ENCODE assay signal across 11 cellular contexts in the genomic region with DNA sequence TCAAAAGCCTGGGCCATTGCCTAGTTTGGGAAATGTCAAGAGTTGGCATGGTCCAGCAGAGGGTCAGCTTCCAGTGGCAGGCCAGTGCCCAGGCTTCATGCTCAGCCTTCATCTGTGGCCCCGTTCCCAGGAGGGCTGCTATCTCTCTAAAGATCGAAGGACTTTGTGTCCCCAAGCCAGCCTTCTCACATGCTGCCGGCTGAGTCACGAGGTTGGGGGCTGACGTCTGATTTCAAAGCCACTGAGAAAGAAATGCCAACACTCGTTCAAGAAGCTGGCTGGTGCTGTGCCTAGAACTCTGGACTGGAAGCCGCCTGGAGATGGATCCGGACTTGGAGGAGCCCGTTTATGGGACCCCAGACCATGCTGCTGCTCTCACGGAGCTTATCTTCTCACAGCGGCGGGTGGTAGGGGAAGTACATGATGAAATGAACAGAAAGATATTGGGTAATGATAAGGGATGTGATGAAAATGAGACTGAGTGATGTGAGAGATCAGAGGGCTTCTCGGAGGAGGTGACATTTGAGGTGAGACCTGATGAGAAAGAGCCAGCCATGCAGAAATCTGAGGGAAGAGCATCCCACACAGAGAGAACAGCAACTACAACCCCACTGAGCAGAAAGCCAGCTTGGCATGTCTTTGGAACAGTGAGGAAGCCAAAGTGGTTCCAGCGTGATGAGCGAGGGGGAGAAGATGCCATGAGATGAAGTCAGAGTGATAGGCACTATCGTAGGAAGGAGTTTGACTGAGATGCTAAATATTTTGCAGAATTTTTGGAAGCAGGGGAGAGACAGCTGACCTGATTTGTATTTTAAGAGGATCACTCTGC. TPM values are rescaled to one million over a fixed set of nuclear protein-coding genes. Genes with fewer than 3 reads are reported as not detected.
DNase-seq lines count a peak whose midpoint lies in the region; ATAC-seq and TF ChIP-seq lines count a peak whose summit lies in the region.
"Had no signal": no experiment of that assay in that cellular context is flagged by ENCODE, and none has a peak within 500 bp of the region (broad histone marks: within the 10 kb centered on the region; RNA-seq: fewer than 3 reads in every experiment).

No MANE protein-coding gene starts in this region.

- TF ChIP-seq RAD21 in SK-N-SH (IDR thresholded peaks at IDR 0.05; ENCODE audit: low read length): no peak

- no peaks in the 10 kb centered on the region for H3F3A ChIP-seq in SK-N-SH (replicated peaks; ENCODE audit: insufficient read depth)

- H3K9me3 ChIP-seq in SK-N-SH (no peaks in the 10 kb centered on the region), transverse colon (no peaks in the 10 kb centered on the region)

- POLR2A ChIA-PET in SK-N-SH (lab: Yijun Ruan, JAX): interaction anchor here (0.9 to 1.9 kb wide), 3 partner anchors 27 to 293 kb away, joined by 3 to 8 read pairs (median 3); a partner anchor contains a TSS

- no peak for TF ChIP-seq POLR2A in transverse colon (IDR thresholded peaks at IDR 0.05)

- H3K36me3 ChIP-seq in SK-N-SH (replicated peaks in 1 of 2; ENCODE audit: control insufficient read depth in 1 of 2, insufficient read depth in 2 of 2, low read length in 1 of 2): no peaks in the 10 kb centered on the region
- H3K36me3 ChIP-seq in transverse colon: no peaks in the 10 kb centered on the region

- H3K27me3 ChIP-seq in SK-N-SH (ENCODE audit: insufficient read depth): no peaks in the 10 kb centered on the region
- no peaks in the 10 kb centered on the region for H3K27me3 ChIP-seq in transverse colon

- DNase-seq in SK-N-SH (no peak), foreskin fibroblast (peak; percentile 14 to 49), transverse colon (peak; percentile 18), SIG-M5 treated with dmso at 0.1 percent for 504 hours (lab: John Stamatoyannopoulos, UW; ENCODE audit: unreplicated experiment) (no peak), NCI-H1694 treated with DMSO at 0.1 percent for 48 hours (lab: John Stamatoyannopoulos, UW) (no peak)
- DNase-seq: NCI-H1694 had no signal

- no peak for ATAC-seq in HG02870 (IDR thresholded peaks at IDR 0.05; ENCODE audit: unreplicated experiment)
- no peak for ATAC-seq in HG03521 (IDR thresholded peaks at IDR 0.05; ENCODE audit: unreplicated experiment)
- ATAC-seq: activated T-helper 17 cell treated with anti-CD3 and anti-CD28 coated beads, Interleukin-2, amount 50 U/mL, for 72 hours had no signal

- peaks cover 2% of the 10 kb centered on the region for H3K9me3 Mint-ChIP-seq in nephron

- peaks cover 66% of the 10 kb centered on the region for H3K4me1 Mint-ChIP-seq in nephron
- H3K4me1 Mint-ChIP-seq: activated T-helper 17 cell treated with anti-CD3 and anti-CD28 coated beads, Interleukin-2, amount 50 U/mL, for 72 hours had no signal

- H2AFZ ChIP-seq in SK-N-SH (ENCODE audit: low read depth): peak overlapping the region; percentile 75

- no peaks in the 10 kb centered on the region for H3K36me3 Mint-ChIP-seq in nephron (ENCODE audit: low read depth)

- peaks cover 21% of the 10 kb centered on the region for H3K27me3 Mint-ChIP-seq in nephron (ENCODE audit: low read depth)

- peak overlapping the region; percentile 20 to 91 (median 67) for H3K27ac Mint-ChIP-seq in nephron
- H3K27ac Mint-ChIP-seq: activated T-helper 17 cell treated with anti-CD3 and anti-CD28 coated beads, Interleukin-2, amount 50 U/mL, for 72 hours had no signal

- no peaks in the 10 kb centered on the region for H3K79me2 ChIP-seq in SK-N-SH (ENCODE audit: insufficient read depth)

- no peak overlapping the region for H3K4me3 ChIP-seq in SK-N-SH (ENCODE audit: low read depth in 2 of 2, low read length in 1 of 2)
- H3K4me3 ChIP-seq in foreskin fibroblast (ENCODE audit: low read depth in 1 of 2, low read length in 2 of 2): no peak overlapping the region
- H3K4me3 ChIP-seq in transverse colon: no peak overlapping the region

- H3K9me2 ChIP-seq in SK-N-SH: no peaks in the 10 kb centered on the region

- H4K20me1 ChIP-seq in SK-N-SH (ENCODE audit: insufficient read depth): no peaks in the 10 kb centered on the region

- no peak for TF ChIP-seq EP300 in SK-N-SH (IDR thresholded peaks at IDR 0.05; ENCODE audit: borderline replicate concordance in 1 of 2, low read depth in 1 of 2, low read length in 1 of 2)
- TF ChIP-seq EP300 in transverse colon (IDR thresholded peaks at IDR 0.05; ENCODE audit: low read depth): no peak

- TF ChIP-seq CTCF in SK-N-SH (IDR thresholded peaks at IDR 0.05) (no peak), foreskin fibroblast (IDR thresholded peaks at IDR 0.05; ENCODE audit: low read depth, low read length) (no peak), nephron (IDR thresholded peaks at IDR 0.05; ENCODE audit: unreplicated experiment in 3 of 3) (no peak), transverse colon (IDR thresholded peaks at IDR 0.05) (no peak)

- in situ Hi-C loops in transverse colon (cut with MboI; ENCODE audit: low pct_ligation_motif_present in 1 of 4, low pct_unique_long_range_greater_than_20kb in 1 of 4, low sequenced_read_pairs in 3 of 4): no loop called here

- CTCF ChIA-PET in SK-N-SH (lab: Yijun Ruan, JAX): interaction anchor here (0.8 to 2.0 kb wide), 6 partner anchors 8 to 254 kb away, joined by 3 to 7 read pairs (median 4); no protein-coding TSS in a partner anchor

- peak overlapping the region; percentile 52 for H3K4me2 ChIP-seq in SK-N-SH

- H3K9ac ChIP-seq in SK-N-SH: no peak overlapping the region

- H3K4me1 ChIP-seq in SK-N-SH (ENCODE audit: control insufficient read depth in 1 of 2, insufficient read depth in 2 of 2, low read depth in 1 of 2, low read length in 1 of 2) (peaks cover 6 to 16% of the 10 kb centered on the region in 2 experiments), transverse colon (no peaks in the 10 kb centered on the region)

- H3K27ac ChIP-seq in SK-N-SH (ENCODE audit: low read depth in 2 of 2, low read length in 1 of 2) (peak overlapping the region in 1 of 2 experiments; percentile 76; a peak in 2 of 4 replicates), transverse colon (no peak overlapping the region)

- WGBS in SK-N-SH (ENCODE audit: low lambda C conversion rate): 66% methylated on average over 14 of the region's 16 CpGs
- WGBS in transverse colon (ENCODE audit: low coverage in 1 of 2), 2 donors: 84 to 93% methylated on average over 10 to 16 of the region's 16 CpGs

- no peak overlapping the region for H3K4me3 Mint-ChIP-seq in nephron
- H3K4me3 Mint-ChIP-seq: activated T-helper 17 cell treated with anti-CD3 and anti-CD28 coated beads, Interleukin-2, amount 50 U/mL, for 72 hours; neural crest cell had no signal

- intact Hi-C loops in transverse colon (cut with DNase I; ENCODE audit: low total_unique reads): loop anchor here (5.0 kb wide), 1 partner anchor 176 kb away; no protein-coding TSS in a partner anchor

TF ChIP-seq in SK-N-SH, 30 proteins besides CTCF, POLR2A, EP300 and RAD21:
- no peak for TF ChIP-seq RFX5 (IDR thresholded peaks at IDR 0.05; ENCODE audit: low read length)
- TF ChIP-seq FOSL2 (IDR thresholded peaks at IDR 0.05; ENCODE audit: borderline replicate concordance, low read depth): no peak
- TF ChIP-seq TCF12 (IDR thresholded peaks at IDR 0.05): no peak
- no peak for TF ChIP-seq GABPA (IDR thresholded peaks at IDR 0.05; ENCODE audit: low read depth)
- TF ChIP-seq GATA2 (CRISPR knock-in tag; IDR thresholded peaks at IDR 0.05): peak; percentile 58
- no peak for TF ChIP-seq SIN3A (IDR thresholded peaks at IDR 0.05; ENCODE audit: borderline replicate concordance, low read depth, low read length)
- no peak for TF ChIP-seq FOXM1 (IDR thresholded peaks at IDR 0.05; ENCODE audit: low read depth)

RNA-seq across cellular contexts. Expression of a gene that starts 54.9 kb away (rescaled TPM):
- polyA plus RNA-seq in SK-N-SH (2012; rRNA removed): 45.3 and 52.2 TPM in 2 replicates
- polyA plus RNA-seq in SK-N-SH (2012; cell fraction: cytosol; rRNA removed): 56.6 and 57.4 TPM in 2 replicates
- polyA plus RNA-seq in SK-N-SH (2012; cell fraction: nucleus; rRNA removed): 47.5 and 68.0 TPM in 2 replicates
- 10 to 100 TPM in 3 of 4 donors, 1 to 10 TPM in 1; 5.6 to 38.6 (median 26.7) TPM for total RNA-seq in transverse colon

Comparison
In these comparisons a context has a peak if more than half of its experiments do, and no peak if none do; other contexts are left out.
1. DNase-seq: peak in foreskin fibroblast (2 of 2) and transverse colon (single experiment); none in SK-N-SH (single experiment), SIG-M5 treated with dmso at 0.1 percent for 504 hours (single experiment) and NCI-H1694 treated with DMSO at 0.1 percent for 48 hours (single experiment).